ENCODE assay signal across 1 cellular context in the genomic region with DNA sequence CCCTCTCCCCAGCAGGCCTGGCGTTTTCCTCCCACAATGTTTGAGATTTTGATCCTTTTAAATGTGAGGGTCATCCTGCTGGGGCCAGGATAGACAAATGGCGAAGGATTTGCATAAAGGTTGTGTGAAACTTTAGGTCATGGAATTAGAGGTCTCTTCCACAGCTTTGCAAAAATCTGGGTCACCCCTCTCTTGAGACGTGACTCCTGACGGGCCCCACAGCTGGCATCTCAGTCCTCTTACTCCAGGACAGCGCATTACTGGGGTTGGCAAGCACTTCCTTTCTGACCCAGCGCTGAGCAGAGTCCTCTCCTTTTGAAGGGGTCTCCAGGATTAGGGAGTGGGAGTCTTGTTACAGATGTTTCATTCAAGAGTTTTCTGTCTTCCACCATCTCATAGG.
TF ChIP-seq lines count a peak whose summit lies in the region.

No MANE protein-coding gene starts in this region.

TF ChIP-seq in IMR-90, 13 proteins besides CTCF, POLR2A, EP300 and RAD21:
- no peak for TF ChIP-seq MAZ (IDR thresholded peaks at IDR 0.05; ENCODE audit: borderline replicate concordance, low read depth, low read length)
- no peak for TF ChIP-seq ELK1 (IDR thresholded peaks at IDR 0.05; ENCODE audit: borderline replicate concordance, low read depth, low read length)
- no peak for TF ChIP-seq NFE2L2 (IDR thresholded peaks at IDR 0.05; ENCODE audit: low read depth, low read length)
- no peak for TF ChIP-seq BHLHE40 (IDR thresholded peaks at IDR 0.05; ENCODE audit: low read depth, low read length)
- TF ChIP-seq USF2 (IDR thresholded peaks at IDR 0.05; ENCODE audit: low read depth, low read length), result no peak
- no peak for TF ChIP-seq SMC3 (IDR thresholded peaks at IDR 0.05; ENCODE audit: low read depth, low read length)
- TF ChIP-seq CHD1 (IDR thresholded peaks at IDR 0.05; ENCODE audit: low read depth, low read length), result no peak
- no peak for TF ChIP-seq MAFK (IDR thresholded peaks at IDR 0.05; ENCODE audit: low read depth, low read length)
- TF ChIP-seq RCOR1 (IDR thresholded peaks at IDR 0.05; ENCODE audit: insufficient replicate concordance, low read length), result no peak
- no peak for TF ChIP-seq CEBPB (IDR thresholded peaks at IDR 0.05; ENCODE audit: low read depth, low read length)
- no peak for TF ChIP-seq MXI1 (IDR thresholded peaks at IDR 0.05; ENCODE audit: borderline replicate concordance, low read depth, low read length)
- TF ChIP-seq FOS (IDR thresholded peaks at IDR 0.05; ENCODE audit: low read depth, low read length), result no peak
- no peak for TF ChIP-seq RFX5 (IDR thresholded peaks at IDR 0.05; ENCODE audit: low read depth, low read length)
